1 cellular context compared by ENCODE assay signal in the genomic region with DNA sequence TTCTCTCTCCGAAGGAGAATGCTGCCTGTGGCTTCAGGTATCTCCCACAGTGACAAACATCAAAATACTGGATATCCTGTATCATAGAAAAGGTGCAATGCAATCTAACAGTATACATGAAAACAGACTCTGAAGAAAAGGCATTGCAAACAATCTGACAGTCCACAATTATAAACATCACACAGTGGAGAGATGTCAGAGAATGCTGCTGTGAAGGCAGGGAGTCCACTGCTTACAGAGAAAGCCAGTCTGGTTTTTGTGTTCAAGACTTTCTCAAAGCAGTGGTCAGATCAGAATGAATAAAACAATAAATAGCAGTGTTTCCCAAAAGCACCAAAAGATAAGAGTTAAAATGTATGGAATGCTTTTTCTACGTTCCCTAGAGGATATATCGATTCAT.
TF ChIP-seq lines count a peak whose summit lies in the region.

No MANE protein-coding gene starts in this region.

TF ChIP-seq in K562, 482 proteins besides CTCF, POLR2A, EP300 and RAD21:
- TF ChIP-seq MXI1 (IDR thresholded peaks at IDR 0.05; ENCODE audit: low read depth, low read length) (no peak), U2AF2 (optimal IDR thresholded peaks at IDR 0.05; ENCODE audit: low read depth, low read length) (no peak), HEY1 (CRISPR knock-in tag; IDR thresholded peaks at IDR 0.05; ENCODE audit: borderline replicate concordance) (no peak), RCOR1 (IDR thresholded peaks at IDR 0.05; ENCODE audit: borderline replicate concordance in 1 of 2, low read depth in 2 of 2, low read length in 2 of 2) (no peak), RBM14 (IDR thresholded peaks at IDR 0.05; ENCODE audit: borderline replicate concordance, insufficient read depth, low read depth, low read length) (no peak), ZNF239 (CRISPR knock-in tag; IDR thresholded peaks at IDR 0.05) (no peak), ZNF140 (CRISPR knock-in tag; IDR thresholded peaks at IDR 0.05) (no peak), ZNF165 (CRISPR knock-in tag; IDR thresholded peaks at IDR 0.05; ENCODE audit: borderline replicate concordance) (no peak)
- TF ChIP-seq, protein P1, sequence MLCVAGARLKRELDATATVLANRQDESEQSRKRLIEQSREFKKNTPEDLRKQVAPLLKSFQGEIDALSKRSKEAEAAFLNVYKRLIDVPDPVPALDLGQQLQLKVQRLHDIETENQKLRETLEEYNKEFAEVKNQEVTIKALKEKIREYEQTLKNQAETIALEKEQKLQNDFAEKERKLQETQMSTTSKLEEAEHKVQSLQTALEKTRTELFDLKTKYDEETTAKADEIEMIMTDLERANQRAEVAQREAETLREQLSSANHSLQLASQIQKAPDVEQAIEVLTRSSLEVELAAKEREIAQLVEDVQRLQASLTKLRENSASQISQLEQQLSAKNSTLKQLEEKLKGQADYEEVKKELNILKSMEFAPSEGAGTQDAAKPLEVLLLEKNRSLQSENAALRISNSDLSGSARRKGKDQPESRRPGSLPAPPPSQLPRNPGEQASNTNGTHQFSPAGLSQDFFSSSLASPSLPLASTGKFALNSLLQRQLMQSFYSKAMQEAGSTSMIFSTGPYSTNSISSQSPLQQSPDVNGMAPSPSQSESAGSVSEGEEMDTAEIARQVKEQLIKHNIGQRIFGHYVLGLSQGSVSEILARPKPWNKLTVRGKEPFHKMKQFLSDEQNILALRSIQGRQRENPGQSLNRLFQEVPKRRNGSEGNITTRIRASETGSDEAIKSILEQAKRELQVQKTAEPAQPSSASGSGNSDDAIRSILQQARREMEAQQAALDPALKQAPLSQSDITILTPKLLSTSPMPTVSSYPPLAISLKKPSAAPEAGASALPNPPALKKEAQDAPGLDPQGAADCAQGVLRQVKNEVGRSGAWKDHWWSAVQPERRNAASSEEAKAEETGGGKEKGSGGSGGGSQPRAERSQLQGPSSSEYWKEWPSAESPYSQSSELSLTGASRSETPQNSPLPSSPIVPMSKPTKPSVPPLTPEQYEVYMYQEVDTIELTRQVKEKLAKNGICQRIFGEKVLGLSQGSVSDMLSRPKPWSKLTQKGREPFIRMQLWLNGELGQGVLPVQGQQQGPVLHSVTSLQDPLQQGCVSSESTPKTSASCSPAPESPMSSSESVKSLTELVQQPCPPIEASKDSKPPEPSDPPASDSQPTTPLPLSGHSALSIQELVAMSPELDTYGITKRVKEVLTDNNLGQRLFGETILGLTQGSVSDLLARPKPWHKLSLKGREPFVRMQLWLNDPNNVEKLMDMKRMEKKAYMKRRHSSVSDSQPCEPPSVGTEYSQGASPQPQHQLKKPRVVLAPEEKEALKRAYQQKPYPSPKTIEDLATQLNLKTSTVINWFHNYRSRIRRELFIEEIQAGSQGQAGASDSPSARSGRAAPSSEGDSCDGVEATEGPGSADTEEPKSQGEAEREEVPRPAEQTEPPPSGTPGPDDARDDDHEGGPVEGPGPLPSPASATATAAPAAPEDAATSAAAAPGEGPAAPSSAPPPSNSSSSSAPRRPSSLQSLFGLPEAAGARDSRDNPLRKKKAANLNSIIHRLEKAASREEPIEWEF (CRISPR knock-in tag; IDR thresholded peaks at IDR 0.05) = no peak
